In the genomic region with DNA sequence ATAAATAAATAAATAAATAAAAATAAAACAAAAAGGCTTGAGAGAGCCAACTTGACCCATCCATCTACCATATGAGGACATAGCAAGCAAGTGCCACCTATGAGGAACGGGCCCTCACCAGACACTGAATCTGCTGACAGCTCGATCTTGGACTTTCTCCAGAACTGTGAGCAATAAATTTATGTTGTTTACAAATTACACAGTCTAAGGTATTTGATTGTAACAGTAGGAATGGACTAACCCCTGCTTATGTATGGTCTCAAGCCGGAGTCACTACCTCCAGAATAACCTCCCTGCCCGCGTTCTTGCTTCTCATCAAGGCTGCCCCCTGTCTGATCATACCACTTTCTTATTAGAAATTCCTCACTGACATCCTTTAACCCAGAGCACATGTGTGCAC, we compare ENCODE assay signal across 17 cellular contexts. TPM values are rescaled to one million over a fixed set of nuclear protein-coding genes. Genes with fewer than 3 reads are reported as not detected.
A peak's percentile ranks its signal among the peaks of the same experiment; 100 is the strongest.
DNase-seq lines count a peak whose midpoint lies in the region; ATAC-seq, FAIRE-seq and TF ChIP-seq lines count a peak whose summit lies in the region.
"Had no signal": no experiment of that assay in that cellular context is flagged by ENCODE, and none has a peak within 500 bp of the region (broad histone marks: within the 10 kb centered on the region; RNA-seq: fewer than 3 reads in every experiment).

No MANE protein-coding gene starts in this region.

- no peaks in the 10 kb centered on the region for H3K36me3 ChIP-seq in kidney (ENCODE audit: control insufficient read depth in 1 of 2, insufficient read depth in 2 of 2, low read length in 2 of 2)

- no peaks in the 10 kb centered on the region for H3K9me3 ChIP-seq in kidney (ENCODE audit: control insufficient read depth in 1 of 2, low read length in 2 of 2)

- TF ChIP-seq CTCF in mesothelial cell of epicardium (IDR thresholded peaks at IDR 0.05; ENCODE audit: unreplicated experiment) (no peak), kidney (IDR thresholded peaks at IDR 0.05; ENCODE audit: borderline replicate concordance, extremely low read depth, insufficient read depth) (no peak)

- intact Hi-C loops in kidney (cut with DNase I), result no loop called here

- DNase-seq in A172 (ENCODE audit: low spot score), result peak; percentile 23
- DNase-seq in M059J (ENCODE audit: low read depth), result peak; percentile 86
- peak; percentile 88 for DNase-seq in amniotic epithelial cell (ENCODE audit: low read depth)
- no peak for DNase-seq in mesothelial cell of epicardium (ENCODE audit: low spot score in 2 of 2, unreplicated experiment in 2 of 2)
- DNase-seq in activated gamma-delta T cell (lab: John Stamatoyannopoulos, UW), result no peak
- DNase-seq in stimulated activated CD4-positive, alpha-beta T cell treated with anti-CD3 and anti-CD28 coated beads, Interleukin-4, amount 100 ng/mL, for 4 hours, result no peak
- DNase-seq in stimulated activated naive B cell treated with anti-CD40 and anti-IgM and Interleukin-4, amounts not matched to agents 10 μg/mL and 1 μg/mL and 100 μg/mL, for 72 hours, result no peak
- no peak for DNase-seq in kidney
- DNase-seq: COR-L47, DMS153, H9, NCI-H1436 treated with DMSO at 0.1 percent for 48 hours, NCI-H2081 treated with DMSO at 0.1 percent for 48 hours, NCI-H510A treated with DMSO at 0.1 percent for 48 hours, SIG-M5 had no signal

- H3K9ac ChIP-seq in kidney (ENCODE audit: low read length in 2 of 2), result no peak overlapping the region

- no peak overlapping the region for H3K4me3 ChIP-seq in kidney (ENCODE audit: low read length in 2 of 2)

- no peaks in the 10 kb centered on the region for H3K36me3 Mint-ChIP-seq in mesothelial cell of epicardium
- peaks cover 0 to 3% of the 10 kb centered on the region in 2 donors for H3K36me3 Mint-ChIP-seq in stimulated activated naive B cell treated with anti-CD40 and anti-IgM and Interleukin-4, amounts not matched to agents 10 μg/mL and 1 μg/mL and 100 μg/mL, for 72 hours

- no peak overlapping the region for H3K4me3 Mint-ChIP-seq in mesothelial cell of epicardium
- H3K4me3 Mint-ChIP-seq in stimulated activated naive B cell treated with anti-CD40 and anti-IgM and Interleukin-4, amounts not matched to agents 10 μg/mL and 1 μg/mL and 100 μg/mL, for 72 hours, result no peak overlapping the region
- H3K4me3 Mint-ChIP-seq: H9 had no signal

- H3K27ac Mint-ChIP-seq in mesothelial cell of epicardium, result peak overlapping the region; percentile 80
- H3K27ac Mint-ChIP-seq in stimulated activated naive B cell treated with anti-CD40 and anti-IgM and Interleukin-4, amounts not matched to agents 10 μg/mL and 1 μg/mL and 100 μg/mL, for 72 hours, result no peak overlapping the region
- H3K27ac Mint-ChIP-seq: H9 had no signal

- no peaks in the 10 kb centered on the region for H3K9me3 Mint-ChIP-seq in mesothelial cell of epicardium
- no peaks in the 10 kb centered on the region for H3K9me3 Mint-ChIP-seq in stimulated activated naive B cell treated with anti-CD40 and anti-IgM and Interleukin-4, amounts not matched to agents 10 μg/mL and 1 μg/mL and 100 μg/mL, for 72 hours
- H3K9me3 Mint-ChIP-seq: H9 had no signal

- ATAC-seq in stimulated activated naive B cell treated with anti-CD40 and anti-IgM and Interleukin-4, amounts not matched to agents 10 μg/mL and 1 μg/mL and 100 μg/mL, for 72 hours (replicated peaks), result no peak

- H3K4me1 ChIP-seq in kidney (ENCODE audit: control insufficient read depth in 1 of 2, insufficient read depth in 1 of 2, low read depth in 1 of 2, low read length in 2 of 2), result peaks cover 0 to 2% of the 10 kb centered on the region in 2 donors

- no peaks in the 10 kb centered on the region for H3K27me3 Mint-ChIP-seq in mesothelial cell of epicardium (ENCODE audit: low read depth)
- peaks cover 0 to 14% of the 10 kb centered on the region in 2 donors for H3K27me3 Mint-ChIP-seq in stimulated activated naive B cell treated with anti-CD40 and anti-IgM and Interleukin-4, amounts not matched to agents 10 μg/mL and 1 μg/mL and 100 μg/mL, for 72 hours

- FAIRE-seq in kidney (lab: Jason Lieb, UNC), result no peak
- FAIRE-seq: GM19239 had no signal

- peaks cover 28% of the 10 kb centered on the region for H3K4me1 Mint-ChIP-seq in mesothelial cell of epicardium
- H3K4me1 Mint-ChIP-seq in stimulated activated naive B cell treated with anti-CD40 and anti-IgM and Interleukin-4, amounts not matched to agents 10 μg/mL and 1 μg/mL and 100 μg/mL, for 72 hours, result peaks cover 0 to 10% of the 10 kb centered on the region in 2 donors

- no peak overlapping the region for H3K27ac ChIP-seq in kidney (ENCODE audit: low read depth in 2 of 2, low read length in 2 of 2)

RNA-seq across cellular contexts. Expression of a gene that starts 9.9 kb away (rescaled TPM):
- total RNA-seq in A172 (2014; rRNA removed; shearing (Covaris generic)), result 0.05 TPM in 1 of 2 replicates, not detected in the other
- total RNA-seq in M059J (2014; rRNA removed; shearing (Covaris generic)), result not detected in 2 replicates
- total RNA-seq in mesothelial cell of epicardium, result 0.22 to 0.32 TPM in 2 of 3 replicates, not detected in the other
- 1.2 TPM for total RNA-seq in kidney
- polyA plus RNA-seq in kidney (ENCODE audit: insufficient read depth, low read depth, low replicate concordance), result 2.1 TPM
- total RNA-seq: LHCN-M2 had no signal

Comparison
In these comparisons a context has a peak if more than half of its experiments do, and no peak if none do; other contexts are left out.
1. DNase-seq: peak in A172 (single experiment), M059J (single experiment) and amniotic epithelial cell (single experiment); none in mesothelial cell of epicardium (0 of 2), activated gamma-delta T cell (single experiment), stimulated activated CD4-positive, alpha-beta T cell treated with anti-CD3 and anti-CD28 coated beads, Interleukin-4, amount 100 ng/mL, for 4 hours (0 of 2), stimulated activated naive B cell treated with anti-CD40 and anti-IgM and Interleukin-4, amounts not matched to agents 10 μg/mL and 1 μg/mL and 100 μg/mL, for 72 hours (single experiment) and kidney (single experiment).